22 cellular contexts compared by ENCODE assay signal in the genomic region with DNA sequence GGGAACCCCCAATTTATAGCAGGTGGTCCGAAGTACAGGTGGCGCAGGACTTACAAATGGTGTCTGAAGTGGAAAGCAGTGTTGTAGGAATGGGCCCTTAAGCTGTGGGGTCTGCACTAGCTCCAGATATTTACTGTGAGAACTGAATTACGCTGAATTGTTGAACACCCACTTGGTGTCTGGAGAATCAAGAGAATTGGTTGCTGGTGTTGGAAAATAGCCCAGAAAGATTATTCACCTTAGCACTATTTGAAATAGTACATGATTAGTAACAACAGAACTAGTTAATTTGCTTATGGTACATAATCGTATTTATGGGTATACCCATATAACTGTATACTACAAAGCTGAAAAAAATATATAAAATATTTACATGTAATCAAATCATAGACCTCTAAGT.
"Had no signal": no experiment of that assay in that cellular context is flagged by ENCODE, and none has a peak within 500 bp of the region (broad histone marks: within the 10 kb centered on the region; RNA-seq: fewer than 3 reads in every experiment).

No MANE protein-coding gene starts in this region.

- ATAC-seq: activated CD4-positive, alpha-beta T cell treated with anti-CD3 and anti-CD28 coated beads for 36 hours; activated CD8-positive, alpha-beta memory T cell treated with anti-CD3 and anti-CD28 coated beads, Interleukin-2, amount 10 ng/mL, durations not matched to agents 7 days and 5 days; left cardiac atrium; T-cell had no signal

- H3K27ac Mint-ChIP-seq: activated CD4-positive, alpha-beta memory T cell treated with anti-CD3 and anti-CD28 coated beads for 36 hours; activated CD4-positive, alpha-beta T cell treated with anti-CD3 and anti-CD28 coated beads for 36 hours; activated CD8-positive, alpha-beta memory T cell treated with anti-CD3 and anti-CD28 coated beads, Interleukin-2, amount 10 ng/mL, durations not matched to agents 7 days and 5 days; activated naive CD4-positive, alpha-beta T cell treated with anti-CD3 and anti-CD28 coated beads, Interleukin-2, amount 10 ng/mL, durations not matched to agents 7 days and 5 days; T-cell had no signal

- H3K9ac ChIP-seq: parathyroid adenoma, SK-N-SH had no signal

- DNase-seq: activated CD4-positive, alpha-beta memory T cell treated with anti-CD3 and anti-CD28 coated beads for 36 hours; activated CD4-positive, alpha-beta T cell treated with anti-CD3 and anti-CD28 coated beads for 36 hours; activated CD8-positive, alpha-beta memory T cell treated with anti-CD3 and anti-CD28 coated beads, Interleukin-2, amount 10 ng/mL, durations not matched to agents 7 days and 5 days; activated naive CD4-positive, alpha-beta T cell treated with anti-CD3 and anti-CD28 coated beads, Interleukin-2, amount 10 ng/mL, durations not matched to agents 7 days and 5 days; activated T-cell treated with anti-CD3 and anti-CD28 coated beads, Interleukin-2, amount 50 U/mL, for 1 hour; caudate nucleus; colonic mucosa; effector CD4-positive, alpha-beta T cell; esophagus squamous epithelium; head of caudate nucleus; immature natural killer cell; left cardiac atrium; SK-N-SH; stimulated activated CD4-positive, alpha-beta T cell treated with anti-CD3 and anti-CD28 coated beads, Interleukin-2, amount 100 ng/mL, for 48 hours; stimulated activated naive CD4-positive, alpha-beta T cell treated with Interleukin-2 at 50 U/mL for 16 hours; substantia nigra; T-cell had no signal

- H3K4me3 ChIP-seq: colonic mucosa, esophagus squamous epithelium, right atrium auricular region, tibial nerve had no signal

- H3K4me2 ChIP-seq: SK-N-SH had no signal

- H3K27me3 Mint-ChIP-seq: activated CD4-positive, alpha-beta memory T cell treated with anti-CD3 and anti-CD28 coated beads for 36 hours; activated CD4-positive, alpha-beta T cell treated with anti-CD3 and anti-CD28 coated beads for 36 hours; activated CD8-positive, alpha-beta memory T cell treated with anti-CD3 and anti-CD28 coated beads, Interleukin-2, amount 10 ng/mL, durations not matched to agents 7 days and 5 days; activated naive CD4-positive, alpha-beta T cell treated with anti-CD3 and anti-CD28 coated beads, Interleukin-2, amount 10 ng/mL, durations not matched to agents 7 days and 5 days; T-cell had no signal

- H3K4me1 ChIP-seq: colonic mucosa, parathyroid adenoma had no signal

- H3K27me3 ChIP-seq: colonic mucosa, esophagus squamous epithelium, right atrium auricular region, tibial nerve had no signal

- H3K4me3 Mint-ChIP-seq: activated CD4-positive, alpha-beta memory T cell treated with anti-CD3 and anti-CD28 coated beads for 36 hours; activated CD4-positive, alpha-beta T cell treated with anti-CD3 and anti-CD28 coated beads for 36 hours; activated CD8-positive, alpha-beta memory T cell treated with anti-CD3 and anti-CD28 coated beads, Interleukin-2, amount 10 ng/mL, durations not matched to agents 7 days and 5 days; activated naive CD4-positive, alpha-beta T cell treated with anti-CD3 and anti-CD28 coated beads, Interleukin-2, amount 10 ng/mL, durations not matched to agents 7 days and 5 days; immature natural killer cell; neural crest cell; T-cell had no signal

- H3K27ac ChIP-seq: colonic mucosa, esophagus squamous epithelium, parathyroid adenoma, right atrium auricular region, tibial nerve, VCaP had no signal

- H3K9me3 Mint-ChIP-seq: activated CD4-positive, alpha-beta memory T cell treated with anti-CD3 and anti-CD28 coated beads for 36 hours; activated naive CD4-positive, alpha-beta T cell treated with anti-CD3 and anti-CD28 coated beads, Interleukin-2, amount 10 ng/mL, durations not matched to agents 7 days and 5 days; immature natural killer cell; neural crest cell; T-cell had no signal

- H2AFZ ChIP-seq: parathyroid adenoma had no signal

- H3K36me3 ChIP-seq: colonic mucosa, esophagus squamous epithelium, right atrium auricular region had no signal

- H3K9me3 ChIP-seq: colonic mucosa, esophagus squamous epithelium, right atrium auricular region, SK-N-SH, tibial nerve had no signal

- H3K79me2 ChIP-seq: parathyroid adenoma had no signal

- H3K36me3 Mint-ChIP-seq: immature natural killer cell had no signal
